ENCODE assay signal across 11 cellular contexts in genomic region chr6:31692353-31692752, GRCh38. TPM values are rescaled to one million over a fixed set of nuclear protein-coding genes. Genes with fewer than 3 reads are reported as not detected.
"Had no signal": no experiment of that assay in that cellular context is flagged by ENCODE, and none has a peak within 500 bp of the region (broad histone marks: within the 10 kb centered on the region; RNA-seq: fewer than 3 reads in every experiment).

No MANE protein-coding gene starts in this region.

- FAIRE-seq: HTR-8/SVneo had no signal

- H3K4me1 ChIP-seq: HAP-1 had no signal

- H3K9ac ChIP-seq: GM23248 had no signal

- H3K4me3 ChIP-seq: GM23248, HAP-1 had no signal

- ATAC-seq: HCT116 had no signal

- H3K27ac ChIP-seq: GM23248 had no signal

- H2AFZ ChIP-seq: GM23248 had no signal

- DNase-seq: GM23248, GOT3, H7, HFFc6, IMR-90, KBM-7 had no signal

- H3K9me3 ChIP-seq: HAP-1 had no signal

RNA-seq across cellular contexts. Expression of gene LY6G5C, which starts 11.5 kb away (rescaled TPM):
- total RNA-seq: H4 had no signal

RNA-seq across cellular contexts. Expression of gene LY6G6F, which starts 14.3 kb away (rescaled TPM):
- total RNA-seq: GM23248, H4, H7, HFFc6, HT-29, IMR-90 had no signal
- polyA plus RNA-seq: GM23248, IMR-90 had no signal

RNA-seq across cellular contexts. Expression of gene LY6G5B, which starts 22.6 kb away (rescaled TPM):
- total RNA-seq: H4 had no signal

RNA-seq across cellular contexts. Expression of gene LY6G6D, which starts 22.8 kb away (rescaled TPM):
- total RNA-seq: GM23248, H4, HFFc6, HT-29, IMR-90 had no signal
- polyA plus RNA-seq: GM23248, IMR-90 had no signal
